In genomic region chr3:186788482-186789370, GRCh38 we compare ENCODE assay signal across 1 cellular context.
TF ChIP-seq lines count a peak whose summit lies in the region.

No MANE protein-coding gene starts in this region.

TF ChIP-seq in K562, 482 proteins besides CTCF, POLR2A, EP300 and RAD21:
- TF ChIP-seq SUPT5H (IDR thresholded peaks at IDR 0.05) (peak; percentile 59), ZNF354B (CRISPR knock-in tag; IDR thresholded peaks at IDR 0.05) (0 out of 2 replicates have a peak, but pooled peaks have one; percentile 46), NFXL1 (CRISPR knock-in tag; IDR thresholded peaks at IDR 0.05) (peak; percentile 46; the same call in 1 of the 2 replicates), ZBTB26 (CRISPR knock-in tag; IDR thresholded peaks at IDR 0.05) (peak; percentile 64; the same call in 1 of the 2 replicates), E2F8 (IDR thresholded peaks at IDR 0.05; ENCODE audit: low read depth, partially characterized antibody) (peak; percentile 28), NEUROD1 (IDR thresholded peaks at IDR 0.05; ENCODE audit: borderline replicate concordance, low read depth, low read length, partially characterized antibody) (no peak), POLR2B (IDR thresholded peaks at IDR 0.05; ENCODE audit: low read depth, partially characterized antibody) (peak; percentile 69), ZNF347 (CRISPR knock-in tag; IDR thresholded peaks at IDR 0.05; ENCODE audit: low read depth) (no peak), RBFOX2 (IDR thresholded peaks at IDR 0.05; ENCODE audit: low read depth, low read length) (peak; percentile 58; the same call in 1 of the 2 replicates), ZBTB17 (CRISPR knock-in tag; IDR thresholded peaks at IDR 0.05) (peak; percentile 17; the same call in 1 of the 2 replicates), AFF4 (CRISPR knock-in tag; IDR thresholded peaks at IDR 0.05) (0 out of 2 replicates have a peak, but pooled peaks have one; percentile 39), IFI16 (CRISPR knock-in tag; IDR thresholded peaks at IDR 0.05) (no peak), THRAP3 (IDR thresholded peaks at IDR 0.05; ENCODE audit: borderline replicate concordance) (peak; percentile 56; the same call in 1 of the 2 replicates), CGGBP1 (CRISPR knock-in tag; IDR thresholded peaks at IDR 0.05) (0 out of 2 replicates have a peak, but pooled peaks have one; percentile 27), POLR2AphosphoS2 (IDR thresholded peaks at IDR 0.05; ENCODE audit: low read length) (peak; percentile 81; the same call in 1 of the 2 replicates), PCBP1 (IDR thresholded peaks at IDR 0.05; ENCODE audit: low read depth, low read length, poor library complexity, severe bottlenecking) (no peak), HNRNPL (IDR thresholded peaks at IDR 0.05; ENCODE audit: low read depth, low read length) (0 out of 2 replicates have a peak, but pooled peaks have one; percentile 6), POLR2AphosphoS5 (IDR thresholded peaks at IDR 0.05; ENCODE audit: control insufficient read depth, insufficient read depth, low read depth, low read length) (0 out of 2 replicates have a peak, but pooled peaks have one; percentile 13), NFE2 (IDR thresholded peaks at IDR 0.05; ENCODE audit: low read depth) (no peak)
